ENCODE assay signal across 8 cellular contexts in the genomic region with DNA sequence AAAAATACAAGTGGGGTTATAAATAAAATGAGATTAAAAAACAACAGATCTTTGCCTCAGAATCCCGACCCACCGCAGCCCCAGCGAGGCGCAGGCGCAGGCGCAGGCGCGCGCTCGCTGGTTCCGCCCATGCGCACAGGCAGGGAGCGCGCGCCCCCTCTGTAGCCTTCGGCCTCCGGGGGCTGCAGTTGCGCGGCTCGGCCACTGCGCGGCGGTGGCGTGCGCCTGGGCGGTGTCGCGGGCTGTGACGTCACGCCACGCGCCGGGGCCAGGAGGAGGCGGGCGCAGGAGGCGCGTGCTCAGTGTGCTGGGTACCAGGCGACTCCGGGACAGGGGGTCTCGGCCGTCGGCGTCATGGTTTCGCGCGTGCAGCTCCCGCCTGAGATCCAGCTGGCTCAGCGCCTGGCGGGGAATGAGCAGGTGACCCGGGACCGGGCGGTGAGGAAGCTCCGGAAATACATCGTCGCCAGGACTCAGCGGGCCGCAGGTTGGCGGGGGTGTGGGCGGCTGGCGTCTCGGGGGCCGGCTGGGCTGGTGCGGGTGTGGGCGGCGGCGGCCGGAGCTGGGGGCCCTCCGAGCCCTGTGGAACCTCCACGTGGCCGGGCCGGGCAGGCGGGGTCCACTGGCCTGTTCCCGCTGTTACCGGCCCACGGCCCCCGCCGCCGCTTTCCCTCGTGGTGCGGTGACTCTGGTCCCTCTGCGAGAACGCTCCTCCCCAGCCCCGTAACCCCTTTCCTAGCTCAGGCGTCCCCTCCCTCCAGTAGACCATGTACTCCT. TPM values are rescaled to one million over a fixed set of nuclear protein-coding genes. Genes with fewer than 3 reads are reported as not detected.
DNase-seq lines count a peak whose midpoint lies in the region; ATAC-seq and TF ChIP-seq lines count a peak whose summit lies in the region.

Gene RRP1, plus strand, starts transcription at position 302 of the 777 bp plus-strand sequence. Its CDS starts 53 bp downstream, at position 355.

- DNase-seq in DMS79 (lab: John Stamatoyannopoulos, UW) = peak; percentile 74
- DNase-seq in activated T-cell treated with anti-CD3 and anti-CD28 coated beads, Interleukin-2, amount 50 U/mL, for 24 hours = peak; percentile 99
- DNase-seq in stimulated activated CD8-positive, alpha-beta memory T cell treated with anti-CD3 and anti-CD28 coated beads, Interleukin-7, amount 100 ng/mL, for 24 hours (ENCODE audit: low read depth) = peak; percentile 83

- H3K27ac ChIP-seq in KMS-11 (peak within 1 kb of the TSS; percentile 42), esophagus (ENCODE audit: low read depth in 2 of 2, low read length in 1 of 2) (peak within 1 kb of the TSS; percentile 88 to 94), muscle layer of duodenum (ENCODE audit: low read length) (peak within 1 kb of the TSS; percentile 31)

- no peaks in the 10 kb centered on the region for H3K9me3 Mint-ChIP-seq in activated T-cell treated with anti-CD3 and anti-CD28 coated beads, Interleukin-2, amount 50 U/mL, for 24 hours

- H3K36me3 ChIP-seq in KMS-11 (ENCODE audit: insufficient read depth) (peaks cover 10% of the 10 kb centered on the region; the same call in 1 of the 2 replicates), esophagus (ENCODE audit: control insufficient read depth in 2 of 2, insufficient read depth in 2 of 2, low read length in 1 of 2) (peaks cover 10 to 30% of the 10 kb centered on the region in 2 donors), muscle layer of duodenum (ENCODE audit: control insufficient read depth in 1 of 2, insufficient read depth in 2 of 2, low read length in 2 of 2) (peaks cover 21 to 30% of the 10 kb centered on the region in 2 donors)

- peaks cover 6% of the 10 kb centered on the region; the same call in 1 of the 2 replicates for H4K20me1 ChIP-seq in KMS-11 (ENCODE audit: insufficient read depth)

- peak within 1 kb of the TSS; percentile 97 for H3K4me3 Mint-ChIP-seq in activated T-cell treated with anti-CD3 and anti-CD28 coated beads, Interleukin-2, amount 50 U/mL, for 24 hours

- H3K27ac Mint-ChIP-seq in activated T-cell treated with anti-CD3 and anti-CD28 coated beads, Interleukin-2, amount 50 U/mL, for 24 hours = peak within 1 kb of the TSS; percentile 97

- H3K4me1 Mint-ChIP-seq in activated T-cell treated with anti-CD3 and anti-CD28 coated beads, Interleukin-2, amount 50 U/mL, for 24 hours (ENCODE audit: low read depth) = peaks cover 31% of the 10 kb centered on the region

- peak; percentile 78 for ATAC-seq in GM21723 (IDR thresholded peaks at IDR 0.05; ENCODE audit: unreplicated experiment)

- H3K4me3 ChIP-seq in KMS-11 (IDR thresholded peaks at IDR 0.05; ENCODE audit: insufficient read depth, low read depth, low read length) = peak within 1 kb of the TSS; percentile 50
- H3K4me3 ChIP-seq in esophagus (ENCODE audit: low read depth in 1 of 2, low read length in 2 of 2) = peak within 1 kb of the TSS; percentile 85 to 90
- peak within 1 kb of the TSS; percentile 84 to 91 for H3K4me3 ChIP-seq in muscle layer of duodenum (ENCODE audit: low read depth in 1 of 2, low read length in 2 of 2)

- peaks cover 0 to 9% of the 10 kb centered on the region in 2 donors for H3K9me3 ChIP-seq in esophagus (ENCODE audit: control insufficient read depth in 2 of 2, insufficient read depth in 1 of 2, low read depth in 1 of 2, low read length in 1 of 2)
- no peaks in the 10 kb centered on the region for H3K9me3 ChIP-seq in muscle layer of duodenum (ENCODE audit: control insufficient read depth in 1 of 2, low read length in 2 of 2)

- H3K79me2 ChIP-seq in KMS-11 (ENCODE audit: insufficient read depth, low read depth) = peaks cover 47% of the 10 kb centered on the region

- H3K36me3 Mint-ChIP-seq in activated T-cell treated with anti-CD3 and anti-CD28 coated beads, Interleukin-2, amount 50 U/mL, for 24 hours (ENCODE audit: low read depth) = peaks cover 51% of the 10 kb centered on the region

- no peaks in the 10 kb centered on the region; the same call in 1 of the 2 replicates for H3K27me3 ChIP-seq in KMS-11 (ENCODE audit: insufficient read depth, low read depth)
- no peaks in the 10 kb centered on the region for H3K27me3 ChIP-seq in esophagus (ENCODE audit: control insufficient read depth in 1 of 2, insufficient read depth in 2 of 2, low read length in 2 of 2)
- H3K27me3 ChIP-seq in muscle layer of duodenum (ENCODE audit: low read depth, low read length) = no peaks in the 10 kb centered on the region

- H3K4me1 ChIP-seq in KMS-11 (ENCODE audit: low read depth, poor library complexity, severe bottlenecking) (peaks cover 20% of the 10 kb centered on the region), esophagus (ENCODE audit: control insufficient read depth in 2 of 2, insufficient read depth in 2 of 2, low read length in 1 of 2) (peaks cover 0 to 21% of the 10 kb centered on the region in 2 donors), muscle layer of duodenum (ENCODE audit: control insufficient read depth in 1 of 2, insufficient read depth in 2 of 2, low read length in 2 of 2) (peaks cover 3 to 16% of the 10 kb centered on the region in 2 donors)

- H2AFZ ChIP-seq in KMS-11 (ENCODE audit: low read depth) = peak within 1 kb of the TSS; percentile 88

- peak within 1 kb of the TSS; percentile 83 for H3K9ac ChIP-seq in KMS-11

- 0 to 1% methylated on average over 64 to 84 of the region's 84 CpGs for WGBS in esophagus, 2 donors

- TF ChIP-seq CTCF in KMS-11 (conservative IDR thresholded peaks at IDR 0.05; ENCODE audit: low read depth, low read length) = peak; percentile 83

- H3K27me3 Mint-ChIP-seq in activated T-cell treated with anti-CD3 and anti-CD28 coated beads, Interleukin-2, amount 50 U/mL, for 24 hours = no peaks in the 10 kb centered on the region

- peak within 1 kb of the TSS; percentile 74 for H3K4me2 ChIP-seq in KMS-11

TF ChIP-seq in PFSK-1, 5 proteins besides CTCF, POLR2A, EP300 and RAD21:
- TF ChIP-seq TAF1 (IDR thresholded peaks at IDR 0.05; ENCODE audit: borderline replicate concordance, insufficient read depth, low read length) (no peak), SIN3A (IDR thresholded peaks at IDR 0.05; ENCODE audit: borderline replicate concordance, insufficient read depth, low read length) (0 out of 2 replicates have a peak, but pooled peaks have one; percentile 66), POLR2AphosphoS5 (IDR thresholded peaks at IDR 0.05; ENCODE audit: low read depth, low read length) (peak; percentile 89)
- TF ChIP-seq, protein P1, sequence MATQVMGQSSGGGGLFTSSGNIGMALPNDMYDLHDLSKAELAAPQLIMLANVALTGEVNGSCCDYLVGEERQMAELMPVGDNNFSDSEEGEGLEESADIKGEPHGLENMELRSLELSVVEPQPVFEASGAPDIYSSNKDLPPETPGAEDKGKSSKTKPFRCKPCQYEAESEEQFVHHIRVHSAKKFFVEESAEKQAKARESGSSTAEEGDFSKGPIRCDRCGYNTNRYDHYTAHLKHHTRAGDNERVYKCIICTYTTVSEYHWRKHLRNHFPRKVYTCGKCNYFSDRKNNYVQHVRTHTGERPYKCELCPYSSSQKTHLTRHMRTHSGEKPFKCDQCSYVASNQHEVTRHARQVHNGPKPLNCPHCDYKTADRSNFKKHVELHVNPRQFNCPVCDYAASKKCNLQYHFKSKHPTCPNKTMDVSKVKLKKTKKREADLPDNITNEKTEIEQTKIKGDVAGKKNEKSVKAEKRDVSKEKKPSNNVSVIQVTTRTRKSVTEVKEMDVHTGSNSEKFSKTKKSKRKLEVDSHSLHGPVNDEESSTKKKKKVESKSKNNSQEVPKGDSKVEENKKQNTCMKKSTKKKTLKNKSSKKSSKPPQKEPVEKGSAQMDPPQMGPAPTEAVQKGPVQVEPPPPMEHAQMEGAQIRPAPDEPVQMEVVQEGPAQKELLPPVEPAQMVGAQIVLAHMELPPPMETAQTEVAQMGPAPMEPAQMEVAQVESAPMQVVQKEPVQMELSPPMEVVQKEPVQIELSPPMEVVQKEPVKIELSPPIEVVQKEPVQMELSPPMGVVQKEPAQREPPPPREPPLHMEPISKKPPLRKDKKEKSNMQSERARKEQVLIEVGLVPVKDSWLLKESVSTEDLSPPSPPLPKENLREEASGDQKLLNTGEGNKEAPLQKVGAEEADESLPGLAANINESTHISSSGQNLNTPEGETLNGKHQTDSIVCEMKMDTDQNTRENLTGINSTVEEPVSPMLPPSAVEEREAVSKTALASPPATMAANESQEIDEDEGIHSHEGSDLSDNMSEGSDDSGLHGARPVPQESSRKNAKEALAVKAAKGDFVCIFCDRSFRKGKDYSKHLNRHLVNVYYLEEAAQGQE (IDR thresholded peaks at IDR 0.05; ENCODE audit: insufficient read depth in 1 of 2, low read depth in 2 of 2, low read length in 2 of 2) = 0 out of 4 replicates have a peak, but pooled peaks have one; percentile 4 to 25

RNA-seq across cellular contexts. Expression of gene RRP1, which starts in this region (rescaled TPM):
- 131 TPM for polyA plus RNA-seq in PFSK-1 (2012; ENCODE audit: insufficient read length, low read depth)
- polyA plus RNA-seq in esophagus = 10 to 100 TPM; 21.0 to 22.5 TPM

Comparison
In these comparisons a context has a peak if more than half of its experiments do, and no peak if none do; other contexts are left out.
1. Peak in every context shown above with its lines: DNase-seq, ATAC-seq, H3K4me3 ChIP-seq and H3K27ac ChIP-seq.
2. H3K27ac ChIP-seq: peak in every context shown above with its lines; median percentile 91 in esophagus; 42 in KMS-11; 31 in muscle layer of duodenum.